19 cellular contexts compared by ENCODE assay signal in the genomic region with DNA sequence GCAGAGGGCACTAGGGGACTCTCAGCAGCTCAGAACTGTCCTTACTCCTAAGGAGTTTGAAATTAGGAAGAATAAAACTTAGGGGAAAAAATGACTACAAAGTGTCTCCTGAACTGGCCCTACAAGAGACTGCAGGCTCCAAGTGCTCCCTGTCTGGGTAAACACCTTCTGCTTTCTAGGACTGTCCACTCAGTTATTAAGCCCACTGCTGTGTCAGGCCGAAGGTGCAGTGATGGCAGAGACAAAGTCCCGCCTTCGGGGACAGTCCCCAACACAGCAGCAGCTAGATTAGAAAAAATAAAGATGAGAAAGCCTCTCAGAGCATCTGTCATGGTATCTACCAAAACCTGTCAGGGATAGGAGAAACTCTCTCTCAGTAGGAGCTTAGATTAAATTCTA. TPM values are rescaled to one million over a fixed set of nuclear protein-coding genes. Genes with fewer than 3 reads are reported as not detected.
"Had no signal": no experiment of that assay in that cellular context is flagged by ENCODE, and none has a peak within 500 bp of the region (broad histone marks: within the 10 kb centered on the region; RNA-seq: fewer than 3 reads in every experiment).

No MANE protein-coding gene starts in this region.

- ATAC-seq: activated T-helper 17 cell treated with anti-CD3 and anti-CD28 coated beads, Interleukin-2, amount 50 U/mL, for 72 hours; esophagus mucosa; natural killer cell treated with Interleukin-12 subunit alpha and Interleukin-12 subunit beta and Interleukin-15 and Interleukin-18, amount 100 ng/mL, for 72 hours; SK-N-SH treated with all-trans-retinoic acid at 6 μM for 48 hours; T-cell had no signal

- H3K36me3 Mint-ChIP-seq: activated CD4-positive, alpha-beta memory T cell treated with anti-CD3 and anti-CD28 coated beads for 36 hours; activated naive CD4-positive, alpha-beta T cell treated with anti-CD3 and anti-CD28 coated beads, Interleukin-2, amount 10 ng/mL, durations not matched to agents 7 days and 5 days; natural killer cell treated with Interleukin-12 subunit alpha and Interleukin-12 subunit beta and Interleukin-15 and Interleukin-18, amount 100 ng/mL, for 72 hours; T-cell had no signal

- H3K27ac Mint-ChIP-seq: activated B cell treated with CpG ODN at 0.5 μM for 24 hours; activated CD4-positive, alpha-beta memory T cell treated with anti-CD3 and anti-CD28 coated beads for 36 hours; activated naive CD4-positive, alpha-beta T cell treated with anti-CD3 and anti-CD28 coated beads, Interleukin-2, amount 10 ng/mL, durations not matched to agents 7 days and 5 days; activated T-helper 17 cell treated with anti-CD3 and anti-CD28 coated beads, Interleukin-2, amount 50 U/mL, for 72 hours; natural killer cell treated with Interleukin-12 subunit alpha and Interleukin-12 subunit beta and Interleukin-15 and Interleukin-18, amount 100 ng/mL, for 72 hours; T-cell had no signal

- H3K27me3 ChIP-seq: ascending aorta, testis, upper lobe of left lung had no signal

- H3K36me3 ChIP-seq: ascending aorta, upper lobe of left lung had no signal

- H3K4me1 ChIP-seq: ascending aorta, testis, upper lobe of left lung had no signal

- H3K4me3 ChIP-seq: ascending aorta, testis, upper lobe of left lung had no signal

- H3K9me3 Mint-ChIP-seq: activated T-helper 17 cell treated with anti-CD3 and anti-CD28 coated beads, Interleukin-2, amount 50 U/mL, for 72 hours; natural killer cell treated with Interleukin-12 subunit alpha and Interleukin-12 subunit beta and Interleukin-15 and Interleukin-18, amount 100 ng/mL, for 72 hours had no signal

- H3K4me1 Mint-ChIP-seq: activated B cell treated with CpG ODN at 0.5 μM for 24 hours; activated naive CD4-positive, alpha-beta T cell treated with anti-CD3 and anti-CD28 coated beads, Interleukin-2, amount 10 ng/mL, durations not matched to agents 7 days and 5 days; activated T-helper 17 cell treated with anti-CD3 and anti-CD28 coated beads, Interleukin-2, amount 50 U/mL, for 72 hours; T-cell had no signal

- H3K9me3 ChIP-seq: ascending aorta, testis, upper lobe of left lung had no signal

- H3K4me3 Mint-ChIP-seq: activated B cell treated with CpG ODN at 0.5 μM for 24 hours; activated CD4-positive, alpha-beta memory T cell treated with anti-CD3 and anti-CD28 coated beads for 36 hours; activated naive CD4-positive, alpha-beta T cell treated with anti-CD3 and anti-CD28 coated beads, Interleukin-2, amount 10 ng/mL, durations not matched to agents 7 days and 5 days; activated T-helper 17 cell treated with anti-CD3 and anti-CD28 coated beads, Interleukin-2, amount 50 U/mL, for 72 hours; natural killer cell treated with Interleukin-12 subunit alpha and Interleukin-12 subunit beta and Interleukin-15 and Interleukin-18, amount 100 ng/mL, for 72 hours; T-cell had no signal

- H3K27ac ChIP-seq: ascending aorta, testis, upper lobe of left lung had no signal

- DNase-seq: activated B cell treated with CpG ODN at 0.5 μM for 24 hours; activated CD4-positive, alpha-beta memory T cell treated with anti-CD3 and anti-CD28 coated beads for 36 hours; activated CD4-positive, alpha-beta T cell treated with anti-CD3 and anti-CD28 coated beads for 4 hours; activated naive CD4-positive, alpha-beta T cell treated with anti-CD3 and anti-CD28 coated beads, Interleukin-2, amount 10 ng/mL, durations not matched to agents 7 days and 5 days; cerebellar nuclear complex; effector CD4-positive, alpha-beta T cell; left cardiac atrium; nucleus accumbens; retina; stimulated activated CD4-positive, alpha-beta T cell treated with anti-CD3 and anti-CD28 coated beads, Interleukin-2, amount 100 ng/mL, for 24 hours; stimulated activated naive CD4-positive, alpha-beta T cell treated with Interleukin-2 at 50 U/mL for 16 hours; T-cell; testis had no signal

RNA-seq across cellular contexts. Expression of gene TWIST2, which starts 28.3 kb away (rescaled TPM):
- total RNA-seq: activated B cell treated with CpG ODN at 0.5 μM for 24 hours; activated CD4-positive, alpha-beta memory T cell treated with anti-CD3 and anti-CD28 coated beads for 36 hours; activated T-helper 17 cell treated with anti-CD3 and anti-CD28 coated beads, Interleukin-2, amount 50 U/mL, for 72 hours; natural killer cell treated with Interleukin-12 subunit alpha and Interleukin-12 subunit beta and Interleukin-15 and Interleukin-18, amount 100 ng/mL, for 72 hours; T-cell had no signal
